ENCODE assay signal across 9 cellular contexts in genomic region chr7:24877790-24878311, GRCh38.
DNase-seq lines count a peak whose midpoint lies in the region; ATAC-seq and TF ChIP-seq lines count a peak whose summit lies in the region.
"Had no signal": no experiment of that assay in that cellular context is flagged by ENCODE, and none has a peak within 500 bp of the region (broad histone marks: within the 10 kb centered on the region; RNA-seq: fewer than 3 reads in every experiment).

No MANE protein-coding gene starts in this region.

- no peaks in the 10 kb centered on the region for H3K36me3 ChIP-seq in A673 (ENCODE audit: insufficient read depth, low read length, poor library complexity, severe bottlenecking)
- H3K36me3 ChIP-seq in brain microvascular endothelial cell (replicated peaks) = no peaks in the 10 kb centered on the region
- H3K36me3 ChIP-seq in stomach = no peaks in the 10 kb centered on the region
- H3K36me3 ChIP-seq: neutrophil had no signal

- ATAC-seq in HG03108 (IDR thresholded peaks at IDR 0.05; ENCODE audit: unreplicated experiment) = peak; percentile 80

- intact Hi-C loops in A673 (cut with micrococcal nuclease; ENCODE audit: unreplicated experiment) = no loop called here
- intact Hi-C loops in activated T-helper 1 cell treated with anti-CD3 and anti-CD28 coated beads, Interleukin-12 subunit alpha, Interleukin-12 subunit beta, Interleukin-2, Interleukin-4 antibody, amounts not matched to agents 30 ng/mL and 10 ng/mL and 1 ng/mL, durations not matched to agents 14 hours and 24 hours and 36 hours (cut with micrococcal nuclease) = loop anchor here (1.0 to 2.0 kb wide), 3 partner anchors 12 to 57 kb away; no protein-coding TSS in a partner anchor
- intact Hi-C loops in stomach (cut with DNase I; ENCODE audit: low total_unique reads) = no loop called here

- no peak for TF ChIP-seq POLR2A in stomach (IDR thresholded peaks at IDR 0.05)

- POLR2A ChIA-PET in A673 (lab: Charles Lee; ENCODE audit: low non-redundant PET) = interaction anchor here (0.6 kb wide), 1 partner anchor 49 kb away, joined by 4 read pairs; no protein-coding TSS in a partner anchor

- BruUV-seq in A673 (replicated peaks; lab: Mats Ljungman, UMichigan) = no TSS peak

- 32 to 61% (median 52%) methylated on average over 4 of the region's 4 CpGs for WGBS in stomach, 5 donors

- H3K4me1 Mint-ChIP-seq in activated T-helper 1 cell treated with anti-CD3 and anti-CD28 coated beads, Interleukin-12 subunit alpha, Interleukin-12 subunit beta, Interleukin-2, Interleukin-4 antibody, amounts not matched to agents 30 ng/mL and 10 ng/mL and 1 ng/mL, durations not matched to agents 14 hours and 24 hours and 36 hours (ENCODE audit: low read depth) = peaks cover 60% of the 10 kb centered on the region

- H3K27ac ChIP-seq in A673 (ENCODE audit: low read depth, low read length, poor library complexity, severe bottlenecking) (peak overlapping the region; percentile 3), brain microvascular endothelial cell (no peak overlapping the region), stomach (no peak overlapping the region)
- H3K27ac ChIP-seq: neutrophil had no signal

- H3K4me1 ChIP-seq in A673 (ENCODE audit: insufficient read depth, low read length, poor library complexity, severe bottlenecking) (peaks cover 31% of the 10 kb centered on the region), stomach (no peaks in the 10 kb centered on the region)

- TF ChIP-seq EP300 in stomach (IDR thresholded peaks at IDR 0.05) = no peak

- TF ChIP-seq CTCF in A673 (conservative IDR thresholded peaks at IDR 0.05; ENCODE audit: low read depth, low read length) (no peak), brain microvascular endothelial cell (IDR thresholded peaks at IDR 0.05; ENCODE audit: low read depth, low read length, missing control alignments) (no peak), stomach (IDR thresholded peaks at IDR 0.05) (no peak)

- H3K4me3 ChIP-seq in A673 (ENCODE audit: low read depth, low read length, poor library complexity, severe bottlenecking) = no peak overlapping the region
- no peak overlapping the region for H3K4me3 ChIP-seq in brain microvascular endothelial cell (ENCODE audit: low read depth, low read length)
- H3K4me3 ChIP-seq in stomach = no peak overlapping the region

- peak overlapping the region; percentile 68 for H3K4me3 Mint-ChIP-seq in activated T-helper 1 cell treated with anti-CD3 and anti-CD28 coated beads, Interleukin-12 subunit alpha, Interleukin-12 subunit beta, Interleukin-2, Interleukin-4 antibody, amounts not matched to agents 30 ng/mL and 10 ng/mL and 1 ng/mL, durations not matched to agents 14 hours and 24 hours and 36 hours

- no peaks in the 10 kb centered on the region for H3K9me3 ChIP-seq in A673 (ENCODE audit: low read depth, low read length, poor library complexity, severe bottlenecking)
- no peaks in the 10 kb centered on the region for H3K9me3 ChIP-seq in stomach
- H3K9me3 ChIP-seq: neutrophil had no signal

- in situ Hi-C loops in brain microvascular endothelial cell (cut with HindIII; ENCODE audit: low pct_ligation_motif_present, low sequenced_read_pairs) = no loop called here

- H3K36me3 Mint-ChIP-seq in activated T-helper 1 cell treated with anti-CD3 and anti-CD28 coated beads, Interleukin-12 subunit alpha, Interleukin-12 subunit beta, Interleukin-2, Interleukin-4 antibody, amounts not matched to agents 30 ng/mL and 10 ng/mL and 1 ng/mL, durations not matched to agents 14 hours and 24 hours and 36 hours (ENCODE audit: low read depth) = peaks cover 32% of the 10 kb centered on the region

- CTCF ChIA-PET in A673 (lab: Charles Lee) = interaction anchor here (1.0 kb wide), 1 partner anchor 192 kb away, joined by 3 read pairs; no protein-coding TSS in a partner anchor

- no peaks in the 10 kb centered on the region for H3K9me3 Mint-ChIP-seq in activated T-helper 1 cell treated with anti-CD3 and anti-CD28 coated beads, Interleukin-12 subunit alpha, Interleukin-12 subunit beta, Interleukin-2, Interleukin-4 antibody, amounts not matched to agents 30 ng/mL and 10 ng/mL and 1 ng/mL, durations not matched to agents 14 hours and 24 hours and 36 hours

- H3K27ac Mint-ChIP-seq in activated T-helper 1 cell treated with anti-CD3 and anti-CD28 coated beads, Interleukin-12 subunit alpha, Interleukin-12 subunit beta, Interleukin-2, Interleukin-4 antibody, amounts not matched to agents 30 ng/mL and 10 ng/mL and 1 ng/mL, durations not matched to agents 14 hours and 24 hours and 36 hours = peak overlapping the region; percentile 78

- DNase-seq in A673 (ENCODE audit: low spot score) = peak; percentile 84
- peak; percentile 28 for DNase-seq in GM19238 (ENCODE audit: insufficient read length, low spot score)
- DNase-seq in activated T-helper 1 cell treated with anti-CD3 and anti-CD28 coated beads, Interleukin-12 subunit alpha, Interleukin-12 subunit beta, Interleukin-2, Interleukin-4 antibody, amounts not matched to agents 30 ng/mL and 10 ng/mL and 1 ng/mL, durations not matched to agents 14 hours and 24 hours and 36 hours (ENCODE audit: low spot score) = peak; percentile 5
- peak; percentile 13 for DNase-seq in mucosa of gallbladder (ENCODE audit: low spot score)
- DNase-seq in DMS153 treated with DMSO at 0.1 percent for 48 hours (lab: John Stamatoyannopoulos, UW; ENCODE audit: unreplicated experiment) = no peak
- no peak for DNase-seq in brain microvascular endothelial cell
- DNase-seq in stomach = no peak

- H3K27me3 Mint-ChIP-seq in activated T-helper 1 cell treated with anti-CD3 and anti-CD28 coated beads, Interleukin-12 subunit alpha, Interleukin-12 subunit beta, Interleukin-2, Interleukin-4 antibody, amounts not matched to agents 30 ng/mL and 10 ng/mL and 1 ng/mL, durations not matched to agents 14 hours and 24 hours and 36 hours (ENCODE audit: insufficient read depth) = no peaks in the 10 kb centered on the region

- H3K27me3 ChIP-seq in A673 (replicated peaks; ENCODE audit: insufficient read depth, low read depth, low read length, poor library complexity) (no peaks in the 10 kb centered on the region), brain microvascular endothelial cell (replicated peaks) (no peaks in the 10 kb centered on the region), stomach (no peaks in the 10 kb centered on the region)
- H3K27me3 ChIP-seq: neutrophil had no signal

Comparison
In these comparisons a context has a peak if more than half of its experiments do, and no peak if none do; other contexts are left out.
1. DNase-seq: peak in A673 (single experiment), GM19238 (single experiment), activated T-helper 1 cell treated with anti-CD3 and anti-CD28 coated beads, Interleukin-12 subunit alpha, Interleukin-12 subunit beta, Interleukin-2, Interleukin-4 antibody, amounts not matched to agents 30 ng/mL and 10 ng/mL and 1 ng/mL, durations not matched to agents 14 hours and 24 hours and 36 hours (single experiment) and mucosa of gallbladder (single experiment); none in DMS153 treated with DMSO at 0.1 percent for 48 hours (single experiment), brain microvascular endothelial cell (single experiment) and stomach (single experiment).